In genomic region chr5:133041157-133041784, GRCh38 we compare ENCODE assay signal across 1 cellular context.
TF ChIP-seq lines count a peak whose summit lies in the region.

No MANE protein-coding gene starts in this region.

TF ChIP-seq in GM23338, 12 proteins besides CTCF, POLR2A, EP300 and RAD21:
- TF ChIP-seq ETS1 (IDR thresholded peaks at IDR 0.05) (no peak), EZH2phosphoT487 (IDR thresholded peaks at IDR 0.05; ENCODE audit: unreplicated experiment) (no peak), ZNF331 (CRISPR knock-in tag; IDR thresholded peaks at IDR 0.05; ENCODE audit: low read depth) (no peak), EZH2 (IDR thresholded peaks at IDR 0.05; ENCODE audit: low read depth, unreplicated experiment) (no peak), JUNB (IDR thresholded peaks at IDR 0.05; ENCODE audit: unreplicated experiment) (no peak), CREB1 (CRISPR knock-in tag; IDR thresholded peaks at IDR 0.05; ENCODE audit: low read depth) (no peak), POLR2AphosphoS5 (IDR thresholded peaks at IDR 0.05; ENCODE audit: low read depth) (no peak), STAT1 (IDR thresholded peaks at IDR 0.05; ENCODE audit: unreplicated experiment) (no peak), NANOG (IDR thresholded peaks at IDR 0.05; ENCODE audit: borderline replicate concordance) (no peak), REST (IDR thresholded peaks at IDR 0.05; ENCODE audit: unreplicated experiment) (no peak), ZNF462 (CRISPR knock-in tag; IDR thresholded peaks at IDR 0.05) (no peak), ZNF114 (CRISPR knock-in tag; IDR thresholded peaks at IDR 0.05) (no peak)
TF ChIP-seq in GM23338: peak in this region for 0.
